20 cellular contexts compared by ENCODE assay signal in the genomic region with DNA sequence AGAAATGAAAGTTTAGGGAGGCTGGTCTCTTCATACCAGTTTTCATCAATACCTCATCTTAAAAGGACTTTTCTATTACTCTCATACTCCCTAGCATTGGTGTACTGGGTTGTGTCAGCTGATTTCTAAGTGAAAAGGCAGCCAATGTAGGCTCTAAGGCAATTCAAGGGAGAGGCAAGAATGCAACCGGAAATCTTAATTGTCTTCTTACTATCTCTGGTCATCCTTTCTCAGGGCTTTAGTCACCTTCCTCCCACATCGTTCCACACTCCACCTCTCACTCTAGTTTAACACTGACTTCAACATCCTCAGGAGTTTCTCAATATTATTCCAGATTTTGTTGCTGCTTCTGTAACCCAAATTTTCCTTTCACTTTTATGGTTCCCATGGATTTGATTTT.
DNase-seq lines count a peak whose midpoint lies in the region; ATAC-seq and TF ChIP-seq lines count a peak whose summit lies in the region.
"Had no signal": no experiment of that assay in that cellular context is flagged by ENCODE, and none has a peak within 500 bp of the region (broad histone marks: within the 10 kb centered on the region; RNA-seq: fewer than 3 reads in every experiment).

No MANE protein-coding gene starts in this region.

- no peaks in the 10 kb centered on the region for H3K9me2 ChIP-seq in GM23248 (ENCODE audit: insufficient read depth)

- no peak for ATAC-seq in HG02840 (IDR thresholded peaks at IDR 0.05; ENCODE audit: low FRiP score, unreplicated experiment)
- ATAC-seq in GM21737 (IDR thresholded peaks at IDR 0.05; ENCODE audit: unreplicated experiment), result no peak
- ATAC-seq: A549, GM23338, HCT116 had no signal

- peaks cover 33% of the 10 kb centered on the region for H3K4me1 ChIP-seq in GM23248 (ENCODE audit: insufficient read depth)
- H3K4me1 ChIP-seq in neural progenitor cell, result no peaks in the 10 kb centered on the region

- H3K4me3 ChIP-seq in GM23248 (0 out of 2 replicates have a peak overlapping the region, but pooled peaks have one; percentile 2), fibroblast of villous mesenchyme (ENCODE audit: low read depth, low read length) (no peak overlapping the region), neural progenitor cell (no peak overlapping the region)
- H3K4me3 ChIP-seq: A549, GM23338 had no signal

- H3K27me3 ChIP-seq in GM23248 (replicated peaks; ENCODE audit: insufficient read depth) (no peaks in the 10 kb centered on the region), neural progenitor cell (no peaks in the 10 kb centered on the region)

- no peaks in the 10 kb centered on the region for H3K4me1 Mint-ChIP-seq in neural progenitor cell
- H3K4me1 Mint-ChIP-seq: CD4-positive, alpha-beta memory T cell had no signal

- H3K79me2 ChIP-seq in GM23248 (ENCODE audit: insufficient read depth) (no peaks in the 10 kb centered on the region), neural progenitor cell (ENCODE audit: low read depth) (no peaks in the 10 kb centered on the region)

- H4K20me1 ChIP-seq in GM23248 (ENCODE audit: insufficient read depth) (no peaks in the 10 kb centered on the region), neural progenitor cell (ENCODE audit: low read depth) (no peaks in the 10 kb centered on the region)

- peaks cover 7% of the 10 kb centered on the region for H3K9me3 Mint-ChIP-seq in neural progenitor cell
- H3K9me3 Mint-ChIP-seq: CD4-positive, alpha-beta memory T cell; GM23338 had no signal

- no peaks in the 10 kb centered on the region for H3K36me3 ChIP-seq in GM23248 (ENCODE audit: low read depth)
- H3K36me3 ChIP-seq in neural progenitor cell, result peaks cover 4% of the 10 kb centered on the region

- in situ Hi-C loops in GM23248 (cut with MboI), result no loop called here

- peak overlapping the region; percentile 19 for H3K27ac ChIP-seq in GM23248
- H3K27ac ChIP-seq in neural progenitor cell, result no peak overlapping the region
- H3K27ac ChIP-seq: A549 had no signal

- no peaks in the 10 kb centered on the region for H3K36me3 Mint-ChIP-seq in neural progenitor cell
- H3K36me3 Mint-ChIP-seq: CD4-positive, alpha-beta memory T cell had no signal

- H3K27ac Mint-ChIP-seq in neural progenitor cell, result peak overlapping the region; percentile 44
- H3K27ac Mint-ChIP-seq: CD4-positive, alpha-beta memory T cell; GM23338; H9 had no signal

- H3F3A ChIP-seq in GM23248 (ENCODE audit: insufficient read depth), result peaks cover 15% of the 10 kb centered on the region; the same call in 1 of the 2 replicates
- no peaks in the 10 kb centered on the region for H3F3A ChIP-seq in neural progenitor cell (ENCODE audit: low read depth)

- peaks cover 3% of the 10 kb centered on the region for H3K27me3 Mint-ChIP-seq in neural progenitor cell (ENCODE audit: insufficient read depth, low read depth)

- H3K9me3 ChIP-seq in GM23248 (ENCODE audit: low read depth) (no peaks in the 10 kb centered on the region), neural progenitor cell (ENCODE audit: low read depth) (no peaks in the 10 kb centered on the region)
- H3K9me3 ChIP-seq: A549 had no signal

- 17 to 22% methylated on average over 2 of the region's 2 CpGs for WGBS in GM23248 (ENCODE audit: low coverage in 1 of 2, low lambda C conversion rate in 2 of 2, missing lambda C conversion rate in 2 of 2), 2 experiments

- H3K4me3 Mint-ChIP-seq in neural progenitor cell, result no peak overlapping the region
- H3K4me3 Mint-ChIP-seq: CD4-positive, alpha-beta memory T cell; GM23338; H9 had no signal

- H2AFZ ChIP-seq in GM23248, result peak overlapping the region; percentile 9; the same call in 1 of the 2 replicates
- no peak overlapping the region for H2AFZ ChIP-seq in neural progenitor cell (replicated peaks)
- H2AFZ ChIP-seq: GM23338 had no signal

- DNase-seq in GM23248 (peak; percentile 69), amniotic epithelial cell (ENCODE audit: low read depth) (peak; percentile 38), fibroblast of villous mesenchyme (ENCODE audit: low read depth) (peak; percentile 10), neural progenitor cell (ENCODE audit: low spot score) (no peak), OCI-M2 (lab: John Stamatoyannopoulos, UW; ENCODE audit: unreplicated experiment) (no peak)
- DNase-seq: 8988T; ACHN; C1 segment of cervical spinal cord; Calu3; CD4-positive, alpha-beta memory T cell; COR-L47; DMS53; DMS79 treated with DMSO at 0.1 percent for 48 hours; GF-D8; H9 had no signal

- H3K9ac ChIP-seq in GM23248 (no peak overlapping the region), neural progenitor cell (no peak overlapping the region)

- TF ChIP-seq CTCF in fibroblast of villous mesenchyme (IDR thresholded peaks at IDR 0.05; ENCODE audit: insufficient read depth, low read depth, low read length) (no peak), neural progenitor cell (IDR thresholded peaks at IDR 0.05) (no peak)

- peak overlapping the region; percentile 26 for H3K4me2 ChIP-seq in GM23248 (ENCODE audit: unreplicated experiment)
- H3K4me2 ChIP-seq in neural progenitor cell, result no peak overlapping the region
- H3K4me2 ChIP-seq: A549, GM23338 had no signal

Comparison
In these comparisons a context has a peak if more than half of its experiments do, and no peak if none do; other contexts are left out.
1. DNase-seq: peak in GM23248 (single experiment), amniotic epithelial cell (single experiment) and fibroblast of villous mesenchyme (single experiment); none in neural progenitor cell (single experiment) and OCI-M2 (single experiment).